In genomic region chr5:154646841-154647759, GRCh38 we compare ENCODE assay signal across 9 cellular contexts.
DNase-seq lines count a peak whose midpoint lies in the region; ATAC-seq and TF ChIP-seq lines count a peak whose summit lies in the region.
"Had no signal": no experiment of that assay in that cellular context is flagged by ENCODE, and none has a peak within 500 bp of the region (broad histone marks: within the 10 kb centered on the region; RNA-seq: fewer than 3 reads in every experiment).

No MANE protein-coding gene starts in this region.

- intact Hi-C loops in activated T-helper 2 cell treated with anti-CD3 and anti-CD28 coated beads, Interferon-gamma antibody, Interleukin-2, Interleukin-4, amounts not matched to agents 10 μg/mL and 5 μg/mL and 100 μg/mL, durations not matched to agents 14 hours and 24 hours and 36 hours (cut with micrococcal nuclease): no loop called here

- H3K4me3 ChIP-seq in right atrium auricular region: peak overlapping the region; percentile 20 to 34
- peak overlapping the region; percentile 58 for H3K4me3 ChIP-seq in rectal smooth muscle tissue (ENCODE audit: low read length)

- H3K4me1 Mint-ChIP-seq in activated T-helper 2 cell treated with anti-CD3 and anti-CD28 coated beads, Interferon-gamma antibody, Interleukin-2, Interleukin-4, amounts not matched to agents 10 μg/mL and 5 μg/mL and 100 μg/mL, durations not matched to agents 14 hours and 24 hours and 36 hours (ENCODE audit: low read depth): peaks cover 15% of the 10 kb centered on the region

- DNase-seq in activated T-cell treated with anti-CD3 and anti-CD28 coated beads for 1 hour (ENCODE audit: low read depth) (peak; percentile 9), activated T-cell treated with anti-CD3 and anti-CD28 coated beads for 4 hours (no peak), right atrium auricular region (ENCODE audit: low spot score) (peak; percentile 63), NCI-H446 (lab: John Stamatoyannopoulos, UW) (no peak), SIG-M5 treated with dmso at 0.1 percent for 504 hours (lab: John Stamatoyannopoulos, UW; ENCODE audit: unreplicated experiment) (no peak)
- no peak for DNase-seq in activated T-helper 2 cell treated with anti-CD3 and anti-CD28 coated beads, Interferon-gamma antibody, Interleukin-2, Interleukin-4, amounts not matched to agents 10 μg/mL and 5 μg/mL and 100 μg/mL, durations not matched to agents 14 hours and 24 hours and 36 hours (ENCODE audit: low spot score)
- DNase-seq: DND-41 had no signal

- H3K9ac ChIP-seq in rectal smooth muscle tissue (ENCODE audit: low read length): no peak overlapping the region

- TF ChIP-seq CTCF in right atrium auricular region (IDR thresholded peaks at IDR 0.05): no peak

- peak overlapping the region; percentile 71 for H3K4me3 Mint-ChIP-seq in activated T-helper 2 cell treated with anti-CD3 and anti-CD28 coated beads, Interferon-gamma antibody, Interleukin-2, Interleukin-4, amounts not matched to agents 10 μg/mL and 5 μg/mL and 100 μg/mL, durations not matched to agents 14 hours and 24 hours and 36 hours (ENCODE audit: low read depth)

- no peak overlapping the region for H3K27ac Mint-ChIP-seq in activated T-helper 2 cell treated with anti-CD3 and anti-CD28 coated beads, Interferon-gamma antibody, Interleukin-2, Interleukin-4, amounts not matched to agents 10 μg/mL and 5 μg/mL and 100 μg/mL, durations not matched to agents 14 hours and 24 hours and 36 hours

- no peaks in the 10 kb centered on the region for H3K9me3 ChIP-seq in right atrium auricular region

- peaks cover 0 to 9% of the 10 kb centered on the region in 2 donors for H3K4me1 ChIP-seq in right atrium auricular region
- no peaks in the 10 kb centered on the region for H3K4me1 ChIP-seq in rectal smooth muscle tissue (ENCODE audit: control insufficient read depth, insufficient read depth, low read length)

- H3K36me3 ChIP-seq in right atrium auricular region: no peaks in the 10 kb centered on the region
- no peaks in the 10 kb centered on the region for H3K36me3 ChIP-seq in rectal smooth muscle tissue (ENCODE audit: control insufficient read depth, insufficient read depth, low read length)

- H3K27ac ChIP-seq in right atrium auricular region (no peak overlapping the region), rectal smooth muscle tissue (ENCODE audit: low read depth, low read length) (no peak overlapping the region)

- no peaks in the 10 kb centered on the region for H3K36me3 Mint-ChIP-seq in activated T-helper 2 cell treated with anti-CD3 and anti-CD28 coated beads, Interferon-gamma antibody, Interleukin-2, Interleukin-4, amounts not matched to agents 10 μg/mL and 5 μg/mL and 100 μg/mL, durations not matched to agents 14 hours and 24 hours and 36 hours (ENCODE audit: low read depth)

- peaks cover 38% of the 10 kb centered on the region for H3K27me3 Mint-ChIP-seq in activated T-helper 2 cell treated with anti-CD3 and anti-CD28 coated beads, Interferon-gamma antibody, Interleukin-2, Interleukin-4, amounts not matched to agents 10 μg/mL and 5 μg/mL and 100 μg/mL, durations not matched to agents 14 hours and 24 hours and 36 hours (ENCODE audit: low read depth)

- H3K9me3 Mint-ChIP-seq in activated T-helper 2 cell treated with anti-CD3 and anti-CD28 coated beads, Interferon-gamma antibody, Interleukin-2, Interleukin-4, amounts not matched to agents 10 μg/mL and 5 μg/mL and 100 μg/mL, durations not matched to agents 14 hours and 24 hours and 36 hours: peaks cover 5% of the 10 kb centered on the region

- H3K27me3 ChIP-seq in right atrium auricular region: no peaks in the 10 kb centered on the region
- H3K27me3 ChIP-seq in rectal smooth muscle tissue (ENCODE audit: control insufficient read depth, insufficient read depth, low read length): no peaks in the 10 kb centered on the region

- ATAC-seq in HG03159 (IDR thresholded peaks at IDR 0.05; ENCODE audit: unreplicated experiment): peak; percentile 71

Comparison
In these comparisons a context has a peak if more than half of its experiments do, and no peak if none do; other contexts are left out.
1. DNase-seq: peak in activated T-cell treated with anti-CD3 and anti-CD28 coated beads for 1 hour (single experiment) and right atrium auricular region (single experiment); none in activated T-cell treated with anti-CD3 and anti-CD28 coated beads for 4 hours (single experiment), activated T-helper 2 cell treated with anti-CD3 and anti-CD28 coated beads, Interferon-gamma antibody, Interleukin-2, Interleukin-4, amounts not matched to agents 10 μg/mL and 5 μg/mL and 100 μg/mL, durations not matched to agents 14 hours and 24 hours and 36 hours (single experiment), NCI-H446 (0 of 2) and SIG-M5 treated with dmso at 0.1 percent for 504 hours (single experiment).